In the genomic region with DNA sequence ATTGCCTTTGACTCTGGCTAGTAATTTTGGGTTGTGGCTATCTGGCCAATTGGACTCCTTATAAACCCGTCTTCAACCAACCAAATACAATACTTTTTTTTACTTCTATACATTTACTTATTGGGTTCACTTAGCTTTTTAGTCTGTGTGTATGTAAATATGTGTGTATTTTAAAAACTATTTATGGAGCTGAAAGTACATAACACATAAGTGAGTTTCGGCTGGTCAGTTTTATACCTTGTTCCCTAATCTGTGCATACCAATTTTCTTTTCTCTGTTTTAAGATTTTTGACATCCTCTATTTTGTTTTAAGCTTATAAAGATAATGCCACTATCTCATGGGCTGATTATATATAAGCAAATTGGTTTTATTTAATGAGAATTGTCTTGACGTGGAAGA, we compare ENCODE assay signal across 21 cellular contexts.
DNase-seq lines count a peak whose midpoint lies in the region; ATAC-seq, FAIRE-seq and TF ChIP-seq lines count a peak whose summit lies in the region.
"Had no signal": no experiment of that assay in that cellular context is flagged by ENCODE, and none has a peak within 500 bp of the region (broad histone marks: within the 10 kb centered on the region; RNA-seq: fewer than 3 reads in every experiment).

No MANE protein-coding gene starts in this region.

- intact Hi-C loops in transverse colon (cut with DNase I; ENCODE audit: low total_unique reads), result no loop called here
- intact Hi-C loops in pancreas (cut with DNase I), result loop anchor here in 1 of 3 donors (10.0 kb wide), 1 partner anchor 109 kb away; no protein-coding TSS in a partner anchor

- no peaks in the 10 kb centered on the region for H3K27me3 ChIP-seq in transverse colon
- no peaks in the 10 kb centered on the region for H3K27me3 ChIP-seq in pancreas

- H3K36me3 ChIP-seq in transverse colon (peaks cover 0 to 30% (median 6%) of the 10 kb centered on the region in 4 donors), pancreas (peaks cover 0 to 16% (median 0%) of the 10 kb centered on the region in 3 donors)

- H3K9me3 ChIP-seq in transverse colon, result no peaks in the 10 kb centered on the region
- H3K9me3 ChIP-seq in pancreas, result no peaks in the 10 kb centered on the region

- FAIRE-seq in pancreas (lab: Jason Lieb, UNC), result no peak
- FAIRE-seq: astrocyte, frontal cortex, keratinocyte had no signal

- ATAC-seq in GM19025 (IDR thresholded peaks at IDR 0.05; ENCODE audit: low read depth, unreplicated experiment), result peak; percentile 64
- peak; percentile 69 for ATAC-seq in HG02588 (IDR thresholded peaks at IDR 0.05; ENCODE audit: unreplicated experiment)
- peak; percentile 67 for ATAC-seq in HG03432 (IDR thresholded peaks at IDR 0.05; ENCODE audit: unreplicated experiment)
- ATAC-seq in HG03039 (IDR thresholded peaks at IDR 0.05; ENCODE audit: unreplicated experiment), result no peak
- no peak for ATAC-seq in GM21723 (IDR thresholded peaks at IDR 0.05; ENCODE audit: unreplicated experiment)
- ATAC-seq in pancreas, result no peak
- ATAC-seq: activated naive CD4-positive, alpha-beta T cell treated with anti-CD3 and anti-CD28 coated beads, Interleukin-2, amount 50 U/mL, for 72 hours had no signal

- TF ChIP-seq POLR2A in transverse colon (IDR thresholded peaks at IDR 0.05), result no peak

- 64 to 65% methylated on average over 3 of the region's 3 CpGs for WGBS in transverse colon (ENCODE audit: low coverage in 1 of 2), 2 donors
- 95 to 96% methylated on average over 3 of the region's 3 CpGs for WGBS in pancreas, 2 donors

- peak overlapping the region; percentile 23 to 59 (median 51) for H3K27ac ChIP-seq in transverse colon
- no peak overlapping the region for H3K27ac ChIP-seq in pancreas

- in situ Hi-C loops in transverse colon (cut with MboI; ENCODE audit: low pct_ligation_motif_present in 1 of 4, low pct_unique_long_range_greater_than_20kb in 1 of 4, low sequenced_read_pairs in 3 of 4), result no loop called here

- no peak for TF ChIP-seq CTCF in transverse colon (IDR thresholded peaks at IDR 0.05)
- TF ChIP-seq CTCF in pancreas (IDR thresholded peaks at IDR 0.05), result no peak

- no peak for DNase-seq in transverse colon
- DNase-seq in NCI-H1436 (lab: John Stamatoyannopoulos, UW), result no peak
- DNase-seq in pancreas, result no peak
- DNase-seq: activated CD4-positive, alpha-beta T cell treated with anti-CD3 and anti-CD28 coated beads for 48 hours; CD8-positive, alpha-beta memory T cell; effector CD4-positive, alpha-beta T cell; HFFc6; NCI-H1417 treated with DMSO at 0.1 percent for 48 hours; NCI-H524 treated with DMSO at 0.1 percent for 48 hours; occipital lobe; SHP77 had no signal

- TF ChIP-seq EP300 in transverse colon (IDR thresholded peaks at IDR 0.05; ENCODE audit: low read depth), result no peak

- H3K4me1 ChIP-seq in transverse colon, result peaks cover 6 to 53% (median 41%) of the 10 kb centered on the region in 4 donors
- H3K4me1 ChIP-seq in pancreas, result peaks cover 0 to 11% (median 5%) of the 10 kb centered on the region in 3 donors

- H3K4me3 ChIP-seq in transverse colon (no peak overlapping the region), pancreas (no peak overlapping the region)
- H3K4me3 ChIP-seq: lung had no signal

Comparison
In these comparisons a context has a peak if more than half of its experiments do, and no peak if none do; other contexts are left out.
1. ATAC-seq: peak in GM19025 (single experiment), HG02588 (single experiment) and HG03432 (single experiment); none in HG03039 (single experiment), GM21723 (single experiment) and pancreas (0 of 4).
2. H3K27ac ChIP-seq: peak in transverse colon (4 of 4); none in pancreas (0 of 4).